1 cellular context compared by ENCODE assay signal in the genomic region with DNA sequence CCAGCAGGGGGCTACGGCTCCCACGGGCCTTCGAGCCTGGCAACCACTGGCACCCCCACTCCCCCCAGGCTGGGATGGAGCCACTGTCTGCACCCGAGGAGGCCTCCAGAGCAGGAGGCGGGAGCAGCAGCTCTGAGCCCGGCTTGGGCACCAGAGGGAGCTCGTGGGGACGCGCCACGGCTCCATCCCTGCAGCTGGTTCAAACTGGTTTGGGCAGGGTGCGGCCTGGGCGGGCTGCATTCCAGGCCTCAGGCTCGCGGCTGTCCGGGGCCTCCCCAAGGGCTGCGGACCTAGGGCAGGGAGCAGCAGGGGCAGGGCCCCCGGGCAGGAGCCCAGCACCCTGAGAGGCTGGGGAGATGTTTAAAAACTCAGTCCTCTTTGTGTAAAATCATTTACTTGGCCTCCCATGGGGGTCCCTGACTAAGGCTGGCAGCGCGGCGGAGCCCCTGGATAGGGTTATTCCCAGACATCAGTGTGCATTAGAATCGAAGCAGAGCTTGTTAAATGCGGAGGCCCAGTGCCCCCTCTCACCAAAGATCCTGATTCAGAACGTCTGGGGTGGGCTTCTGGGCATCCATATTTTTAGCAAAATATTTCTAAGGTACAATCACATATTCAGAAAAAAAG.
TF ChIP-seq lines count a peak whose summit lies in the region.

No MANE protein-coding gene starts in this region.

TF ChIP-seq in K562, 482 proteins besides CTCF, POLR2A, EP300 and RAD21 (continued from another document and continues in another):
- no peak for TF ChIP-seq ZNF699 (CRISPR knock-in tag; IDR thresholded peaks at IDR 0.05; ENCODE audit: insufficient replicate concordance)
- TF ChIP-seq BCL6 (CRISPR knock-in tag; IDR thresholded peaks at IDR 0.05), result peak; percentile 68; the same call in 1 of the 2 replicates
- peak; percentile 57; the same call in 1 of the 2 replicates for TF ChIP-seq OTX1 (CRISPR knock-in tag; IDR thresholded peaks at IDR 0.05)
- TF ChIP-seq, protein P1, sequence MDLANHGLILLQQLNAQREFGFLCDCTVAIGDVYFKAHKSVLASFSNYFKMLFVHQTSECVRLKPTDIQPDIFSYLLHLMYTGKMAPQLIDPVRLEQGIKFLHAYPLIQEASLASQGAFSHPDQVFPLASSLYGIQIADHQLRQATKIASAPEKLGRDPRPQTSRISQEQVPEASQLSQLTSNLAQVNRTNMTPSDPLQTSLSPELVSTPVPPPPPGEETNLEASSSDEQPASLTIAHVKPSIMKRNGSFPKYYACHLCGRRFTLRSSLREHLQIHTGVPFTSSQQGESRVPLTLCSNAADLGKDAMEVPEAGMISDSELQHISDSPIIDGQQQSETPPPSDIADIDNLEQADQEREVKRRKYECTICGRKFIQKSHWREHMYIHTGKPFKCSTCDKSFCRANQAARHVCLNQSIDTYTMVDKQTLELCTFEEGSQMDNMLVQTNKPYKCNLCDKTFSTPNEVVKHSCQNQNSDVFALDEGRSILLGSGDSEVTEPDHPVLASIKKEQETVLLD (IDR thresholded peaks at IDR 0.05), result no peak; the same call in 1 of the 2 replicates
- no peak for TF ChIP-seq MAFF (IDR thresholded peaks at IDR 0.05; ENCODE audit: low read length)
- no peak for TF ChIP-seq POLR3G (IDR thresholded peaks at IDR 0.05; ENCODE audit: extremely low read depth, insufficient read length, insufficient replicate concordance)
- TF ChIP-seq, protein P2, sequence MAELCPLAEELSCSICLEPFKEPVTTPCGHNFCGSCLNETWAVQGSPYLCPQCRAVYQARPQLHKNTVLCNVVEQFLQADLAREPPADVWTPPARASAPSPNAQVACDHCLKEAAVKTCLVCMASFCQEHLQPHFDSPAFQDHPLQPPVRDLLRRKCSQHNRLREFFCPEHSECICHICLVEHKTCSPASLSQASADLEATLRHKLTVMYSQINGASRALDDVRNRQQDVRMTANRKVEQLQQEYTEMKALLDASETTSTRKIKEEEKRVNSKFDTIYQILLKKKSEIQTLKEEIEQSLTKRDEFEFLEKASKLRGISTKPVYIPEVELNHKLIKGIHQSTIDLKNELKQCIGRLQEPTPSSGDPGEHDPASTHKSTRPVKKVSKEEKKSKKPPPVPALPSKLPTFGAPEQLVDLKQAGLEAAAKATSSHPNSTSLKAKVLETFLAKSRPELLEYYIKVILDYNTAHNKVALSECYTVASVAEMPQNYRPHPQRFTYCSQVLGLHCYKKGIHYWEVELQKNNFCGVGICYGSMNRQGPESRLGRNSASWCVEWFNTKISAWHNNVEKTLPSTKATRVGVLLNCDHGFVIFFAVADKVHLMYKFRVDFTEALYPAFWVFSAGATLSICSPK (IDR thresholded peaks at IDR 0.05; ENCODE audit: borderline replicate concordance), result no peak
- no peak for TF ChIP-seq TOE1 (IDR thresholded peaks at IDR 0.05; ENCODE audit: borderline replicate concordance)
- no peak for TF ChIP-seq TOE1 (CRISPR knock-in tag; IDR thresholded peaks at IDR 0.05; ENCODE audit: borderline replicate concordance, low read depth)
- TF ChIP-seq, protein P3, sequence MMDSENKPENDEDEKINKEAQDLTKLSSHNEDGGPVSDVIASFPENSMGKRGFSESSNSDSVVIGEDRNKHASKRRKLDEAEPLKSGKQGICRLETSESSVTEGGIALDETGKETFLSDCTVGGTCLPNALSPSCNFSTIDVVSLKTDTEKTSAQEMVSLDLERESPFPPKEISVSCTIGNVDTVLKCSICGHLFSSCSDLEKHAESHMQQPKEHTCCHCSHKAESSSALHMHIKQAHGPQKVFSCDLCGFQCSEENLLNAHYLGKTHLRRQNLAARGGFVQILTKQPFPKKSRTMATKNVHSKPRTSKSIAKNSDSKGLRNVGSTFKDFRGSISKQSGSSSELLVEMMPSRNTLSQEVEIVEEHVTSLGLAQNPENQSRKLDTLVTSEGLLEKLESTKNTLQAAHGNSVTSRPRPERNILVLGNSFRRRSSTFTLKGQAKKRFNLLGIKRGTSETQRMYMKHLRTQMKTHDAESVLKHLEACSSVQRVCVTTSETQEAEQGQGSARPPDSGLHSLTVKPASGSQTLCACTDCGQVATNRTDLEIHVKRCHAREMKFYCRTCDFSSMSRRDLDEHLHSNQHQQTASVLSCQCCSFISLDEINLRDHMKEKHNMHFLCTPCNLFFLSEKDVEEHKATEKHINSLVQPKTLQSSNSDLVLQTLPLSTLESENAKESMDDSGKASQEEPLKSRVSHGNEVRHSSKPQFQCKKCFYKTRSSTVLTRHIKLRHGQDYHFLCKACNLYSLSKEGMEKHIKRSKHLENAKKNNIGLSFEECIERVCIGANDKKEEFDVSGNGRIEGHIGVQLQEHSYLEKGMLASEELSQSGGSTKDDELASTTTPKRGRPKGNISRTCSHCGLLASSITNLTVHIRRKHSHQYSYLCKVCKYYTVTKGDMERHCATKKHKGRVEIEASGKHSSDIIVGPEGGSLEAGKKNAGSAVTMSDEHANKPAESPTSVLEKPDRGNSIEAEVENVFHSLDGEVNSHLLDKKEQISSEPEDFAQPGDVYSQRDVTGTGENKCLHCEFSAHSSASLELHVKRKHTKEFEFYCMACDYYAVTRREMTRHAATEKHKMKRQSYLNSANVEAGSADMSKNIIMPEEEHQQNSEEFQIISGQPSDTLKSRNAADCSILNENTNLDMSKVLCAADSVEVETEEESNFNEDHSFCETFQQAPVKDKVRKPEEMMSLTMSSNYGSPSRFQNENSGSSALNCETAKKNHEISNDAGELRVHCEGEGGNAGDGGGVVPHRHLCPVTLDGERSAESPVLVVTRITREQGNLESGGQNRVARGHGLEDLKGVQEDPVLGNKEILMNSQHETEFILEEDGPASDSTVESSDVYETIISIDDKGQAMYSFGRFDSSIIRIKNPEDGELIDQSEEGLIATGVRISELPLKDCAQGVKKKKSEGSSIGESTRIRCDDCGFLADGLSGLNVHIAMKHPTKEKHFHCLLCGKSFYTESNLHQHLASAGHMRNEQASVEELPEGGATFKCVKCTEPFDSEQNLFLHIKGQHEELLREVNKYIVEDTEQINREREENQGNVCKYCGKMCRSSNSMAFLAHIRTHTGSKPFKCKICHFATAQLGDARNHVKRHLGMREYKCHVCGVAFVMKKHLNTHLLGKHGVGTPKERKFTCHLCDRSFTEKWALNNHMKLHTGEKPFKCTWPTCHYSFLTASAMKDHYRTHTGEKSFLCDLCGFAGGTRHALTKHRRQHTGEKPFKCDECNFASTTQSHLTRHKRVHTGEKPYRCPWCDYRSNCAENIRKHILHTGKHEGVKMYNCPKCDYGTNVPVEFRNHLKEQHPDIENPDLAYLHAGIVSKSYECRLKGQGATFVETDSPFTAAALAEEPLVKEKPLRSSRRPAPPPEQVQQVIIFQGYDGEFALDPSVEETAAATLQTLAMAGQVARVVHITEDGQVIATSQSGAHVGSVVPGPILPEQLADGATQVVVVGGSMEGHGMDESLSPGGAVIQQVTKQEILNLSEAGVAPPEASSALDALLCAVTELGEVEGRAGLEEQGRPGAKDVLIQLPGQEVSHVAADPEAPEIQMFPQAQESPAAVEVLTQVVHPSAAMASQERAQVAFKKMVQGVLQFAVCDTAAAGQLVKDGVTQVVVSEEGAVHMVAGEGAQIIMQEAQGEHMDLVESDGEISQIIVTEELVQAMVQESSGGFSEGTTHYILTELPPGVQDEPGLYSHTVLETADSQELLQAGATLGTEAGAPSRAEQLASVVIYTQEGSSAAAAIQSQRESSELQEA (IDR thresholded peaks at IDR 0.05; ENCODE audit: low read depth), result no peak
- no peak for TF ChIP-seq ZFP1 (CRISPR knock-in tag; IDR thresholded peaks at IDR 0.05)
- TF ChIP-seq, protein P4, sequence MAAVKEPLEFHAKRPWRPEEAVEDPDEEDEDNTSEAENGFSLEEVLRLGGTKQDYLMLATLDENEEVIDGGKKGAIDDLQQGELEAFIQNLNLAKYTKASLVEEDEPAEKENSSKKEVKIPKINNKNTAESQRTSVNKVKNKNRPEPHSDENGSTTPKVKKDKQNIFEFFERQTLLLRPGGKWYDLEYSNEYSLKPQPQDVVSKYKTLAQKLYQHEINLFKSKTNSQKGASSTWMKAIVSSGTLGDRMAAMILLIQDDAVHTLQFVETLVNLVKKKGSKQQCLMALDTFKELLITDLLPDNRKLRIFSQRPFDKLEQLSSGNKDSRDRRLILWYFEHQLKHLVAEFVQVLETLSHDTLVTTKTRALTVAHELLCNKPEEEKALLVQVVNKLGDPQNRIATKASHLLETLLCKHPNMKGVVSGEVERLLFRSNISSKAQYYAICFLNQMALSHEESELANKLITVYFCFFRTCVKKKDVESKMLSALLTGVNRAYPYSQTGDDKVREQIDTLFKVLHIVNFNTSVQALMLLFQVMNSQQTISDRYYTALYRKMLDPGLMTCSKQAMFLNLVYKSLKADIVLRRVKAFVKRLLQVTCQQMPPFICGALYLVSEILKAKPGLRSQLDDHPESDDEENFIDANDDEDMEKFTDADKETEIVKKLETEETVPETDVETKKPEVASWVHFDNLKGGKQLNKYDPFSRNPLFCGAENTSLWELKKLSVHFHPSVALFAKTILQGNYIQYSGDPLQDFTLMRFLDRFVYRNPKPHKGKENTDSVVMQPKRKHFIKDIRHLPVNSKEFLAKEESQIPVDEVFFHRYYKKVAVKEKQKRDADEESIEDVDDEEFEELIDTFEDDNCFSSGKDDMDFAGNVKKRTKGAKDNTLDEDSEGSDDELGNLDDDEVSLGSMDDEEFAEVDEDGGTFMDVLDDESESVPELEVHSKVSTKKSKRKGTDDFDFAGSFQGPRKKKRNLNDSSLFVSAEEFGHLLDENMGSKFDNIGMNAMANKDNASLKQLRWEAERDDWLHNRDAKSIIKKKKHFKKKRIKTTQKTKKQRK (IDR thresholded peaks at IDR 0.05; ENCODE audit: borderline replicate concordance, low read depth, low read length), result no peak
- TF ChIP-seq IRF2 (CRISPR knock-in tag; IDR thresholded peaks at IDR 0.05), result no peak
- no peak for TF ChIP-seq STAT5B (CRISPR knock-in tag; IDR thresholded peaks at IDR 0.05)
- TF ChIP-seq, protein P5, sequence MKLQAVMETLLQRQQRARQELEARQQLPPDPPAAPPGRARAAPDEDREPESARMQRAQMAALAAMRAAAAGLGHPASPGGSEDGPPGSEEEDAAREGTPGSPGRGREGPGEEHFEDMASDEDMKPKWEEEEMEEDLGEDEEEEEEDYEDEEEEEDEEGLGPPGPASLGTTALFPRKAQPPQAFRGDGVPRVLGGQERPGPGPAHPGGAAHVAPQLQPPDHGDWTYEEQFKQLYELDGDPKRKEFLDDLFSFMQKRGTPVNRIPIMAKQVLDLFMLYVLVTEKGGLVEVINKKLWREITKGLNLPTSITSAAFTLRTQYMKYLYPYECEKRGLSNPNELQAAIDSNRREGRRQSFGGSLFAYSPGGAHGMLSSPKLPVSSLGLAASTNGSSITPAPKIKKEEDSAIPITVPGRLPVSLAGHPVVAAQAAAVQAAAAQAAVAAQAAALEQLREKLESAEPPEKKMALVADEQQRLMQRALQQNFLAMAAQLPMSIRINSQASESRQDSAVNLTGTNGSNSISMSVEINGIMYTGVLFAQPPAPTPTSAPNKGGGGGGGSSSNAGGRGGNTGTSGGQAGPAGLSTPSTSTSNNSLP (IDR thresholded peaks at IDR 0.05; ENCODE audit: borderline replicate concordance, low read depth, low read length), result no peak
- TF ChIP-seq BRD9 (IDR thresholded peaks at IDR 0.05; ENCODE audit: low read depth, partially characterized antibody), result peak; percentile 53
- no peak for TF ChIP-seq HNRNPUL1 (IDR thresholded peaks at IDR 0.05; ENCODE audit: low read length)
- TF ChIP-seq MXI1 (IDR thresholded peaks at IDR 0.05; ENCODE audit: low read depth, low read length), result no peak
- no peak for TF ChIP-seq ZNF224 (CRISPR knock-in tag; IDR thresholded peaks at IDR 0.05)
- no peak for TF ChIP-seq ZNF79 (CRISPR knock-in tag; IDR thresholded peaks at IDR 0.05; ENCODE audit: low read depth)
- TF ChIP-seq, protein P6, sequence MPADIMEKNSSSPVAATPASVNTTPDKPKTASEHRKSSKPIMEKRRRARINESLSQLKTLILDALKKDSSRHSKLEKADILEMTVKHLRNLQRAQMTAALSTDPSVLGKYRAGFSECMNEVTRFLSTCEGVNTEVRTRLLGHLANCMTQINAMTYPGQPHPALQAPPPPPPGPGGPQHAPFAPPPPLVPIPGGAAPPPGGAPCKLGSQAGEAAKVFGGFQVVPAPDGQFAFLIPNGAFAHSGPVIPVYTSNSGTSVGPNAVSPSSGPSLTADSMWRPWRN (IDR thresholded peaks at IDR 0.05; ENCODE audit: low read depth), result no peak
- TF ChIP-seq, protein P7, sequence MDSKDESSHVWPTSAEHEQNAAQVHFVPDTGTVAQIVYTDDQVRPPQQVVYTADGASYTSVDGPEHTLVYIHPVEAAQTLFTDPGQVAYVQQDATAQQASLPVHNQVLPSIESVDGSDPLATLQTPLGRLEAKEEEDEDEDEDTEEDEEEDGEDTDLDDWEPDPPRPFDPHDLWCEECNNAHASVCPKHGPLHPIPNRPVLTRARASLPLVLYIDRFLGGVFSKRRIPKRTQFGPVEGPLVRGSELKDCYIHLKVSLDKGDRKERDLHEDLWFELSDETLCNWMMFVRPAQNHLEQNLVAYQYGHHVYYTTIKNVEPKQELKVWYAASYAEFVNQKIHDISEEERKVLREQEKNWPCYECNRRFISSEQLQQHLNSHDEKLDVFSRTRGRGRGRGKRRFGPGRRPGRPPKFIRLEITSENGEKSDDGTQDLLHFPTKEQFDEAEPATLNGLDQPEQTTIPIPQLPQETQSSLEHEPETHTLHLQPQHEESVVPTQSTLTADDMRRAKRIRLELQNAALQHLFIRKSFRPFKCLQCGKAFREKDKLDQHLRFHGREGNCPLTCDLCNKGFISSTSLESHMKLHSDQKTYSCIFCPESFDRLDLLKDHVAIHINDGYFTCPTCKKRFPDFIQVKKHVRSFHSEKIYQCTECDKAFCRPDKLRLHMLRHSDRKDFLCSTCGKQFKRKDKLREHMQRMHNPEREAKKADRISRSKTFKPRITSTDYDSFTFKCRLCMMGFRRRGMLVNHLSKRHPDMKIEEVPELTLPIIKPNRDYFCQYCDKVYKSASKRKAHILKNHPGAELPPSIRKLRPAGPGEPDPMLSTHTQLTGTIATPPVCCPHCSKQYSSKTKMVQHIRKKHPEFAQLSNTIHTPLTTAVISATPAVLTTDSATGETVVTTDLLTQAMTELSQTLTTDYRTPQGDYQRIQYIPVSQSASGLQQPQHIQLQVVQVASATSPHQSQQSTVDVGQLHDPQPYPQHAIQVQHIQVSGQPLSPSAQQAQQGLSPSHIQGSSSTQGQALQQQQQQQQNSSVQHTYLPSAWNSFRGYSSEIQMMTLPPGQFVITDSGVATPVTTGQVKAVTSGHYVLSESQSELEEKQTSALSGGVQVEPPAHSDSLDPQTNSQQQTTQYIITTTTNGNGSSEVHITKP (IDR thresholded peaks at IDR 0.05; ENCODE audit: partially characterized antibody), result peak; percentile 29
- no peak for TF ChIP-seq BRCA1 (IDR thresholded peaks at IDR 0.05)
- no peak for TF ChIP-seq BRCA1 (CRISPR knock-in tag; IDR thresholded peaks at IDR 0.05)
- peak; percentile 97 for TF ChIP-seq LEF1 (IDR thresholded peaks at IDR 0.05)
- TF ChIP-seq CBX3 (IDR thresholded peaks at IDR 0.05; ENCODE audit: borderline replicate concordance in 1 of 2, low read length in 2 of 2), result peak in 1 of 2 experiments; percentile 80; a peak in 1 of 3 replicates
- TF ChIP-seq SMARCA5 (IDR thresholded peaks at IDR 0.05), result no peak
